Comparison of ENCODE assay signal across 8 cellular contexts in the genomic region with DNA sequence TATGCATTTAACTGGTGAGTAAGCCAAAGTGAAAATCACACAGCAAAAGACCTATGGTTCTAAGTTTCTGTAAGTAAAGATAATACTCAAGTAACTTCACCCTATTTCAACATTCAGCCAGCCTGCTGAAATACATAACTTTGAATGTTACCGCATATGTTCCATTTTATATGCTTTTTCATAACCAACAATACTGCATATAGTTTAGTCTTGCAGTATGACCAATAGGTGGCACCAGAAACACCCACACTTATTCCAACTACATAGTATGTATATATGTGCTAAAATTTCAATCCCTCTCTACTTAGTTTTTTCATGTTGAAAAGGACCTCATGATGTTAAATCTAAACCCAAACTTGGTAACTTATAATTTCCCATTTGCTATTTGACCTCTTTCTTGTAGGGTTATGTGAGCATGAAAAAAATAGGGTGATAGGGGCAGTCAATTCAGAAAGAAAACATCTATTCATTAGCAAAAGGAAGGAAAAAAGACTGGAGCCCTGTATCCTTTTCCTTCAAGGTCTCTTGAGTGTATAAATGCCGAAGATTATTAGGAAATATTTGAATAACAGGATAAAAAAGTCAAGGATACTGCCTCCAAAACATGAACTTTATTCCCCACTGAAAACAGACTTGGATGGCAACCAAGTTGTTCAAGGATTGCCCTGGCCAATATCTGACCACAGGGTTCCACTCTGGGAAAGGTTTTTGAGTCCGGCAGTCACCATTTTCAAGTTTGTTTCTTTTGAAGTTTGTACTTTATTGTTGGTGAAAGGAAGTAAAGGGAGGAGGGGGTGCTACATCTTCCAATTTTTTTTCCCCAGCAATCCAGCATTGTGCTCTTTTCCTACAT. TPM values are rescaled to one million over a fixed set of nuclear protein-coding genes. Genes with fewer than 3 reads are reported as not detected.
DNase-seq lines count a peak whose midpoint lies in the region; ATAC-seq and TF ChIP-seq lines count a peak whose summit lies in the region.

No MANE protein-coding gene starts in this region.

- no peak overlapping the region for H3K4me3 Mint-ChIP-seq in natural killer cell treated with Interleukin-12 subunit alpha and Interleukin-12 subunit beta and Interleukin-15 and Interleukin-18, amount 100 ng/mL, for 72 hours

- H3K4me1 Mint-ChIP-seq in natural killer cell treated with Interleukin-12 subunit alpha and Interleukin-12 subunit beta and Interleukin-15 and Interleukin-18, amount 100 ng/mL, for 72 hours (ENCODE audit: low read depth in 2 of 2) = no peaks in the 10 kb centered on the region

- H3K36me3 Mint-ChIP-seq in natural killer cell treated with Interleukin-12 subunit alpha and Interleukin-12 subunit beta and Interleukin-15 and Interleukin-18, amount 100 ng/mL, for 72 hours = no peaks in the 10 kb centered on the region

- H3K27ac ChIP-seq in colonic mucosa (no peak overlapping the region), substantia nigra (ENCODE audit: low read depth, low read length, poor library complexity, severe bottlenecking) (no peak overlapping the region)

- H3K4me1 ChIP-seq in colonic mucosa = no peaks in the 10 kb centered on the region

- peak; percentile 49 to 66 for ATAC-seq in natural killer cell treated with Interleukin-12 subunit alpha and Interleukin-12 subunit beta and Interleukin-15 and Interleukin-18, amount 100 ng/mL, for 72 hours
- no peak for ATAC-seq in HG02623 (IDR thresholded peaks at IDR 0.05; ENCODE audit: unreplicated experiment)

- peak; percentile 53 for TF ChIP-seq CTCF in colonic mucosa (IDR thresholded peaks at IDR 0.05)

- H3K4me3 ChIP-seq in colonic mucosa = no peak overlapping the region

- no peak overlapping the region for H3K9ac ChIP-seq in colonic mucosa (ENCODE audit: low read depth in 2 of 2, low read length in 2 of 2)

- H3K9me3 Mint-ChIP-seq in natural killer cell treated with Interleukin-12 subunit alpha and Interleukin-12 subunit beta and Interleukin-15 and Interleukin-18, amount 100 ng/mL, for 72 hours = no peaks in the 10 kb centered on the region

- intact Hi-C loops in colonic mucosa (cut with DNase I) = loop anchor here (10.0 kb wide), 1 partner anchor 306 kb away; no protein-coding TSS in a partner anchor

- H3K27me3 ChIP-seq in colonic mucosa = no peaks in the 10 kb centered on the region

- H3K27ac Mint-ChIP-seq in natural killer cell treated with Interleukin-12 subunit alpha and Interleukin-12 subunit beta and Interleukin-15 and Interleukin-18, amount 100 ng/mL, for 72 hours = no peak overlapping the region

- H3K36me3 ChIP-seq in colonic mucosa = no peaks in the 10 kb centered on the region

- H3K9me3 ChIP-seq in colonic mucosa = no peaks in the 10 kb centered on the region

- peak in 2 of 3 experiments; percentile 11 to 69 for DNase-seq in NCI-H1417 (lab: John Stamatoyannopoulos, UW)
- DNase-seq in NCI-H1417 treated with DMSO at 0.1 percent for 48 hours (lab: John Stamatoyannopoulos, UW) = no peak
- peak; percentile 26 for DNase-seq in H4 (ENCODE audit: low spot score)
- DNase-seq in NCI-H345 (lab: John Stamatoyannopoulos, UW) = peak; percentile 22
- DNase-seq in colonic mucosa = no peak
- no peak for DNase-seq in natural killer cell treated with Interleukin-12 subunit alpha and Interleukin-12 subunit beta and Interleukin-15 and Interleukin-18, amount 100 ng/mL, for 72 hours (ENCODE audit: low spot score)
- DNase-seq in substantia nigra (lab: John Stamatoyannopoulos, UW) = no peak

- no peaks in the 10 kb centered on the region for H3K27me3 Mint-ChIP-seq in natural killer cell treated with Interleukin-12 subunit alpha and Interleukin-12 subunit beta and Interleukin-15 and Interleukin-18, amount 100 ng/mL, for 72 hours

RNA-seq across cellular contexts. Expression of a gene that starts 23.8 kb away (rescaled TPM):
- 8.8 and 10.5 TPM in 2 replicates for total RNA-seq in H4 (2014; rRNA removed; shearing (Covaris generic))
- 1 to 10 TPM; 4.3 to 6.7 TPM for total RNA-seq in colonic mucosa
- total RNA-seq in natural killer cell treated with Interleukin-12 subunit alpha and Interleukin-12 subunit beta and Interleukin-15 and Interleukin-18, amount 100 ng/mL, for 72 hours = under 1 TPM; 0.08 to 0.17 TPM

RNA-seq across cellular contexts. Expression of a gene that starts 58.8 kb away (rescaled TPM):
- 26.1 and 26.3 TPM in 2 replicates for total RNA-seq in H4 (2014; rRNA removed; shearing (Covaris generic))
- total RNA-seq in colonic mucosa = 10 to 100 TPM; 28.8 to 41.4 TPM
- total RNA-seq in natural killer cell treated with Interleukin-12 subunit alpha and Interleukin-12 subunit beta and Interleukin-15 and Interleukin-18, amount 100 ng/mL, for 72 hours = 10 to 100 TPM; 23.0 to 40.3 TPM

Comparison
In these comparisons a context has a peak if more than half of its experiments do, and no peak if none do; other contexts are left out.
1. DNase-seq: peak in NCI-H1417 (2 of 3), H4 (single experiment) and NCI-H345 (single experiment); none in NCI-H1417 treated with DMSO at 0.1 percent for 48 hours (single experiment), colonic mucosa (single experiment), natural killer cell treated with Interleukin-12 subunit alpha and Interleukin-12 subunit beta and Interleukin-15 and Interleukin-18, amount 100 ng/mL, for 72 hours (single experiment) and substantia nigra (0 of 49).